In the genomic region with DNA sequence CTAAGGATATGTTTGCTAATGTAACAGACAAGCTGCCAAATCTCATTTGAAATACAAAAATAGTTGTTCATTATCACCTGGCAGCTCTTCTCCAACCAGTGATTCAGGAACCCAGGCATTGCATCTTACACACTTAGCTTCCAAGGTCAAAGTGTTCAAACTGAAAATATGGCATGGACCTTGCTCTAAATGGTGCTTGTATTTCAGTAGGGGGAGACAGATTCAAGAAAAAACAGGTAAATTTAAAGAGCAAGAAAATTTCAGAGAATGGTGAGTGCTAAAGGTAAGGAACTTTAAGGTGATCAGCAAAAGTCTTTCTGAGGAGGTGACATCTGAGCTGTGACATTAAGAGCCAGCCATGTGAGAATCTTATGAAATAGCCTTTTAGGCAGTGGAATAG, we compare ENCODE assay signal across 16 cellular contexts.
A peak's percentile ranks its signal among the peaks of the same experiment; 100 is the strongest.
DNase-seq lines count a peak whose midpoint lies in the region; ATAC-seq and TF ChIP-seq lines count a peak whose summit lies in the region.
"Had no signal": no experiment of that assay in that cellular context is flagged by ENCODE, and none has a peak within 500 bp of the region (broad histone marks: within the 10 kb centered on the region; RNA-seq: fewer than 3 reads in every experiment).

No MANE protein-coding gene starts in this region.

- ATAC-seq in stimulated activated naive B cell treated with anti-CD40 and anti-IgM and Interleukin-4, amounts not matched to agents 10 μg/mL and 1 μg/mL and 100 μg/mL, for 72 hours (replicated peaks), result no peak
- ATAC-seq in activated CD4-positive, alpha-beta T cell treated with anti-CD3 and anti-CD28 coated beads for 36 hours, result no peak

- no peaks in the 10 kb centered on the region for H3K36me3 ChIP-seq in OCI-LY1 (ENCODE audit: insufficient read depth, low read length)
- H3K36me3 ChIP-seq in osteoblast (ENCODE audit: insufficient read depth, low read length), result no peaks in the 10 kb centered on the region
- H3K36me3 ChIP-seq: stomach had no signal

- no peaks in the 10 kb centered on the region for H3K4me1 ChIP-seq in OCI-LY1 (ENCODE audit: insufficient read depth, low read length, severe bottlenecking)
- no peaks in the 10 kb centered on the region for H3K4me1 ChIP-seq in osteoblast (ENCODE audit: insufficient read depth, low read length)
- H3K4me1 ChIP-seq: stomach had no signal

- peaks cover 23 to 28% of the 10 kb centered on the region in 2 donors for H3K27me3 Mint-ChIP-seq in stimulated activated naive B cell treated with anti-CD40 and anti-IgM and Interleukin-4, amounts not matched to agents 10 μg/mL and 1 μg/mL and 100 μg/mL, for 72 hours
- peaks cover 29% of the 10 kb centered on the region for H3K27me3 Mint-ChIP-seq in activated CD4-positive, alpha-beta T cell treated with anti-CD3 and anti-CD28 coated beads for 36 hours

- no peak overlapping the region for H2AFZ ChIP-seq in OCI-LY1 (ENCODE audit: low read length)
- H2AFZ ChIP-seq in osteoblast (ENCODE audit: low read length), result no peak overlapping the region

- DNase-seq in choroid plexus epithelial cell (ENCODE audit: low read depth) (peak; percentile 48), osteoblast (ENCODE audit: insufficient read length, low spot score, missing footprints) (no peak)
- no peak for DNase-seq in activated naive CD4-positive, alpha-beta T cell treated with anti-CD3 and anti-CD28 coated beads, Interleukin-2, amount 50 U/mL, for 16 hours
- DNase-seq in stimulated activated naive B cell treated with anti-CD40 and anti-IgM and Interleukin-4, amounts not matched to agents 10 μg/mL and 1 μg/mL and 100 μg/mL, for 72 hours, result no peak
- DNase-seq in activated CD4-positive, alpha-beta T cell treated with anti-CD3 and anti-CD28 coated beads for 36 hours, result no peak
- DNase-seq: CD4-positive, alpha-beta memory T cell; cerebellar nuclear complex; Karpas-422; NCI-H1694; NCI-H524 treated with DMSO at 0.1 percent for 48 hours; RPMI8226; stomach had no signal

- CTCF ChIA-PET in activated CD4-positive, alpha-beta T cell treated with anti-CD3 and anti-CD28 coated beads for 36 hours (lab: Charles Lee), result no interaction called here

- H3K9ac ChIP-seq in OCI-LY1 (ENCODE audit: low read length), result no peak overlapping the region

- H3K4me3 ChIP-seq in OCI-LY1 (ENCODE audit: low read depth, low read length, poor library complexity, severe bottlenecking) (no peak overlapping the region), choroid plexus epithelial cell (ENCODE audit: low read depth, low read length) (no peak overlapping the region), osteoblast (ENCODE audit: insufficient read depth, low read length) (no peak overlapping the region)
- H3K4me3 ChIP-seq: stomach had no signal

- no peaks in the 10 kb centered on the region for H3K4me1 Mint-ChIP-seq in stimulated activated naive B cell treated with anti-CD40 and anti-IgM and Interleukin-4, amounts not matched to agents 10 μg/mL and 1 μg/mL and 100 μg/mL, for 72 hours
- no peaks in the 10 kb centered on the region for H3K4me1 Mint-ChIP-seq in activated CD4-positive, alpha-beta T cell treated with anti-CD3 and anti-CD28 coated beads for 36 hours
- H3K4me1 Mint-ChIP-seq: activated naive CD4-positive, alpha-beta T cell treated with anti-CD3 and anti-CD28 coated beads, Interleukin-2, amount 50 U/mL, for 24 hours; CD4-positive, alpha-beta memory T cell had no signal

- H3K9me3 ChIP-seq in OCI-LY1 (ENCODE audit: low read length) (no peaks in the 10 kb centered on the region), osteoblast (ENCODE audit: low read depth, low read length) (no peaks in the 10 kb centered on the region)
- H3K9me3 ChIP-seq: stomach had no signal

- H3K27ac ChIP-seq in OCI-LY1 (ENCODE audit: low read depth, low read length, poor library complexity, severe bottlenecking), result no peak overlapping the region
- no peak overlapping the region for H3K27ac ChIP-seq in osteoblast (ENCODE audit: low read depth, low read length)
- H3K27ac ChIP-seq: stomach had no signal

- H3K27me3 ChIP-seq in OCI-LY1 (ENCODE audit: insufficient read depth, low read length), result no peaks in the 10 kb centered on the region
- peaks cover 51% of the 10 kb centered on the region for H3K27me3 ChIP-seq in osteoblast (ENCODE audit: insufficient read depth, low read length)
- H3K27me3 ChIP-seq: stomach had no signal

- intact Hi-C loops in activated CD4-positive, alpha-beta T cell treated with anti-CD3 and anti-CD28 coated beads for 36 hours (cut with DNase I, micrococcal nuclease), result no loop called here

- POLR2A ChIA-PET in activated CD4-positive, alpha-beta T cell treated with anti-CD3 and anti-CD28 coated beads for 36 hours (lab: Charles Lee), result no interaction called here

- no peaks in the 10 kb centered on the region for H4K20me1 ChIP-seq in OCI-LY1 (ENCODE audit: insufficient read depth, low read length)
- no peaks in the 10 kb centered on the region for H4K20me1 ChIP-seq in osteoblast (ENCODE audit: insufficient read depth, low read length)

- no peaks in the 10 kb centered on the region for H3K36me3 Mint-ChIP-seq in stimulated activated naive B cell treated with anti-CD40 and anti-IgM and Interleukin-4, amounts not matched to agents 10 μg/mL and 1 μg/mL and 100 μg/mL, for 72 hours
- H3K36me3 Mint-ChIP-seq in activated CD4-positive, alpha-beta T cell treated with anti-CD3 and anti-CD28 coated beads for 36 hours (ENCODE audit: low read depth), result no peaks in the 10 kb centered on the region
- H3K36me3 Mint-ChIP-seq: activated naive CD4-positive, alpha-beta T cell treated with anti-CD3 and anti-CD28 coated beads, Interleukin-2, amount 50 U/mL, for 24 hours; CD4-positive, alpha-beta memory T cell had no signal

- H3K9me2 ChIP-seq in OCI-LY1 (ENCODE audit: low read depth, low read length), result no peaks in the 10 kb centered on the region

- no peaks in the 10 kb centered on the region for H3F3A ChIP-seq in OCI-LY1 (ENCODE audit: insufficient read depth, low read length)

- peak; percentile 36 for TF ChIP-seq CTCF in GM12873 (IDR thresholded peaks at IDR 0.05; ENCODE audit: insufficient read depth, low read depth, low read length, missing control alignments)
- peak; percentile 15; the same call in 1 of the 2 replicates for TF ChIP-seq CTCF in OCI-LY1 (IDR thresholded peaks at IDR 0.05; ENCODE audit: low read length)
- peak; percentile 53 for TF ChIP-seq CTCF in choroid plexus epithelial cell (conservative IDR thresholded peaks at IDR 0.05; ENCODE audit: low read depth, low read length)
- TF ChIP-seq CTCF in osteoblast (IDR thresholded peaks at IDR 0.05; ENCODE audit: extremely low read depth, low read depth, low read length), result peak; percentile 26

- H3K79me2 ChIP-seq in OCI-LY1 (ENCODE audit: insufficient read depth, low read length) (no peaks in the 10 kb centered on the region), osteoblast (ENCODE audit: insufficient read depth, low read length) (no peaks in the 10 kb centered on the region)

- H3K4me2 ChIP-seq in OCI-LY1 (ENCODE audit: low read length) (no peak overlapping the region), osteoblast (ENCODE audit: insufficient read depth, low read length) (no peak overlapping the region)

- no peak overlapping the region for H3K27ac Mint-ChIP-seq in stimulated activated naive B cell treated with anti-CD40 and anti-IgM and Interleukin-4, amounts not matched to agents 10 μg/mL and 1 μg/mL and 100 μg/mL, for 72 hours
- no peak overlapping the region for H3K27ac Mint-ChIP-seq in activated CD4-positive, alpha-beta T cell treated with anti-CD3 and anti-CD28 coated beads for 36 hours
- H3K27ac Mint-ChIP-seq: activated naive CD4-positive, alpha-beta T cell treated with anti-CD3 and anti-CD28 coated beads, Interleukin-2, amount 50 U/mL, for 24 hours; CD4-positive, alpha-beta memory T cell; T-helper 1 cell treated with Interleukin-12 subunit alpha and Interleukin-12 subunit beta and Interleukin-4 antibody, amounts not matched to agents 30 μg/mL and 1 μg/mL, for 36 hours had no signal

- H3K4me3 Mint-ChIP-seq in stimulated activated naive B cell treated with anti-CD40 and anti-IgM and Interleukin-4, amounts not matched to agents 10 μg/mL and 1 μg/mL and 100 μg/mL, for 72 hours, result no peak overlapping the region
- no peak overlapping the region for H3K4me3 Mint-ChIP-seq in activated CD4-positive, alpha-beta T cell treated with anti-CD3 and anti-CD28 coated beads for 36 hours
- H3K4me3 Mint-ChIP-seq: activated naive CD4-positive, alpha-beta T cell treated with anti-CD3 and anti-CD28 coated beads, Interleukin-2, amount 50 U/mL, for 24 hours; CD4-positive, alpha-beta memory T cell; T-helper 1 cell treated with Interleukin-12 subunit alpha and Interleukin-12 subunit beta and Interleukin-4 antibody, amounts not matched to agents 30 μg/mL and 1 μg/mL, for 36 hours had no signal

- peaks cover 0 to 3% of the 10 kb centered on the region in 2 donors for H3K9me3 Mint-ChIP-seq in stimulated activated naive B cell treated with anti-CD40 and anti-IgM and Interleukin-4, amounts not matched to agents 10 μg/mL and 1 μg/mL and 100 μg/mL, for 72 hours
- no peaks in the 10 kb centered on the region for H3K9me3 Mint-ChIP-seq in activated CD4-positive, alpha-beta T cell treated with anti-CD3 and anti-CD28 coated beads for 36 hours (ENCODE audit: low read depth)
- H3K9me3 Mint-ChIP-seq: T-helper 1 cell treated with Interleukin-12 subunit alpha and Interleukin-12 subunit beta and Interleukin-4 antibody, amounts not matched to agents 30 μg/mL and 1 μg/mL, for 36 hours had no signal
